Comparison of ENCODE assay signal across 8 cellular contexts in genomic region chr13:75635621-75636338, GRCh38. TPM values are rescaled to one million over a fixed set of nuclear protein-coding genes. Genes with fewer than 3 reads are reported as not detected.
DNase-seq lines count a peak whose midpoint lies in the region; ATAC-seq and TF ChIP-seq lines count a peak whose summit lies in the region.

Gene LMO7 (plus strand): TSS chr13:75636330. CDS start chr13:75636658, 328 bp downstream.

- DNase-seq in WERI-Rb-1 (peak; percentile 40), choroid plexus epithelial cell (ENCODE audit: low read depth) (peak; percentile 60), left lung (peak; percentile 72 to 85)
- DNase-seq in stimulated activated CD4-positive, alpha-beta T cell treated with anti-CD3 and anti-CD28 coated beads, TNF-alpha, amount 100 ng/mL, for 1 hour (ENCODE audit: low read depth in 3 of 3, low spot score in 1 of 3) = peak; percentile 0 to 16 (median 3)
- DNase-seq in effector CD4-positive, alpha-beta T cell = no peak

- H3K27me3 ChIP-seq in HUES6 (ENCODE audit: control insufficient read depth, insufficient read depth, low read length) = peaks cover 42% of the 10 kb centered on the region
- no peaks in the 10 kb centered on the region for H3K27me3 ChIP-seq in WERI-Rb-1 (ENCODE audit: insufficient read depth, low read depth, severe bottlenecking)
- peaks cover 0 to 37% of the 10 kb centered on the region in 2 donors for H3K27me3 ChIP-seq in left lung

- TF ChIP-seq CTCF in WERI-Rb-1 (IDR thresholded peaks at IDR 0.05; ENCODE audit: low read depth, low read length) (no peak), choroid plexus epithelial cell (conservative IDR thresholded peaks at IDR 0.05; ENCODE audit: low read depth, low read length) (no peak), left lung (IDR thresholded peaks at IDR 0.05) (no peak)

- H3K9me3 ChIP-seq in ES-I3 (ENCODE audit: control insufficient read depth, insufficient read depth, low read length) (no peaks in the 10 kb centered on the region), HUES6 (ENCODE audit: control insufficient read depth, insufficient read depth, low read depth, low read length) (no peaks in the 10 kb centered on the region), WERI-Rb-1 (ENCODE audit: severe bottlenecking) (no peaks in the 10 kb centered on the region), left lung (no peaks in the 10 kb centered on the region)

- H3K4me1 ChIP-seq in ES-I3 (ENCODE audit: insufficient read depth, low read length) = peaks cover 7% of the 10 kb centered on the region; the same call in 1 of the 2 replicates
- peaks cover 18% of the 10 kb centered on the region for H3K4me1 ChIP-seq in HUES6 (ENCODE audit: control insufficient read depth, insufficient read depth, low read length)
- peaks cover 8 to 22% of the 10 kb centered on the region in 2 donors for H3K4me1 ChIP-seq in left lung

- H3K27ac ChIP-seq in HUES6 (ENCODE audit: low read depth, low read length) = no peak within 1 kb of the TSS; the same call in 1 of the 2 replicates
- H3K27ac ChIP-seq in WERI-Rb-1 = no peak within 1 kb of the TSS; the same call in 1 of the 2 replicates
- peak within 1 kb of the TSS; percentile 60 to 72 for H3K27ac ChIP-seq in left lung

- ATAC-seq in GM21576 (IDR thresholded peaks at IDR 0.05; ENCODE audit: unreplicated experiment) (peak; percentile 55), left lung (peak; percentile 86)

- no peaks in the 10 kb centered on the region for H3K36me3 ChIP-seq in ES-I3 (ENCODE audit: insufficient read depth, low read length)
- no peaks in the 10 kb centered on the region for H3K36me3 ChIP-seq in HUES6 (ENCODE audit: control insufficient read depth, insufficient read depth, low read length)
- no peaks in the 10 kb centered on the region for H3K36me3 ChIP-seq in WERI-Rb-1
- no peaks in the 10 kb centered on the region for H3K36me3 ChIP-seq in left lung

- intact Hi-C loops in left lung (cut with DNase I) = no loop called here

- H3K9ac ChIP-seq in ES-I3 (ENCODE audit: low read depth, low read length) = peak within 1 kb of the TSS; percentile 62
- H3K9ac ChIP-seq in HUES6 (ENCODE audit: low read length) = peak within 1 kb of the TSS; percentile 87

- peak within 1 kb of the TSS; percentile 86 for H3K4me3 ChIP-seq in HUES6 (ENCODE audit: low read depth, low read length)
- H3K4me3 ChIP-seq in WERI-Rb-1 (ENCODE audit: low read depth, low read length) = peak within 1 kb of the TSS; percentile 77
- H3K4me3 ChIP-seq in choroid plexus epithelial cell (ENCODE audit: low read depth, low read length) = peak within 1 kb of the TSS; percentile 83
- peak within 1 kb of the TSS; percentile 58 to 67 for H3K4me3 ChIP-seq in left lung

RNA-seq across cellular contexts. Expression of gene LMO7, which starts in this region (rescaled TPM):
- total RNA-seq in left lung = 100 to 1,000 TPM; 360 to 669 TPM

Comparison
In these comparisons a context has a peak if more than half of its experiments do, and no peak if none do; other contexts are left out.
1. H3K27ac ChIP-seq: peak in left lung (2 of 2); none in HUES6 (single experiment) and WERI-Rb-1 (single experiment).
2. Peak in every context shown above with its lines, with median percentiles within 50 percentile points of each other: H3K4me3 ChIP-seq.